ENCODE assay signal across 8 cellular contexts in the genomic region with DNA sequence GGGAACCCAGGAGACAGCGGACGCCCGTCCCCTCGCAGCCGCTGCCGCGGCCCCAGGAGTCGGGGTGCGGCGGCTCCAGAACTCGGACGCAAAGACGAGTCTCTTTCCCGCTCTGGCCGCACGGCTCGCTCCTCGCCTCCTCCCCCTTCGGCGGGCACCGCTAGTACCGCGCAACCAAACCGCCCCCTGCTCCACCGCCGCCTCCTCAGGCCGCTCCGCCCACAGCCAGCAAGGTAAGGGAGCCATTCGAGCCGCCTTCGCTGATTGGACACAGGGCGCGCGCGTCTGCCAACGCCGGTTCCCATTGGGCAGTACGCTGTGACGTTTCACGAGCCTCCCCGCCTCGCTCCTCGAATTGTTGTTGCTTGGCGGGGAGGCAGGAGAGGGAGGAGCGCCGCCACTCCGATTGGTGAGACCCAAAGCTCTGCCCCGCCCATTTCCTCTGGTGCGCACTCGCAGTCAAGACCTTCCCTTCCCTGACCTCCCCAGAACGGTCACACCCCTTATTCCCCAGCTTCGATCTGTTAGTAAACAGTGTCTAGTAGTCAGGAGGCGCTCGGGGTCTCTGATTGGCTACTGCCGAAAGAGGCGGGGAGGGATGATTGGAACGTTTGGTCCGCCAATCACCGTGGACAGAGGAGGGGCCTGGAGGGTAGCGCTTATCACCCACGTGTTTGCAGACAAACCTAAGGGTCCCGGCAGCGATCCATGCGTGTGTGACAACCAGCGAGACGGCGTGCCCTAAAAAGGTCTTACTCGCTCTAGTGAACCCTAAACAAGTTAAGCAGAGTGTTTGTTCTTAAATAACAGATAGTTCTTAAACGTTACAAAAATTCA. TPM values are rescaled to one million over a fixed set of nuclear protein-coding genes. Genes with fewer than 3 reads are reported as not detected.
DNase-seq lines count a peak whose midpoint lies in the region; ATAC-seq and TF ChIP-seq lines count a peak whose summit lies in the region.

A gene (minus strand): TSS at position 170 of the 837 bp plus-strand sequence. CDS start 207 bp downstream, outside the sequence.

- peak; percentile 90 for TF ChIP-seq POLR2A in breast epithelium (IDR thresholded peaks at IDR 0.05)

- H2AFZ ChIP-seq in ACC112 (ENCODE audit: low read length, unreplicated experiment), result peak within 1 kb of the TSS; percentile 98

- H3K36me3 ChIP-seq in ACC112 (ENCODE audit: insufficient read depth, low read length) (no peaks in the 10 kb centered on the region), breast epithelium (no peaks in the 10 kb centered on the region), skeletal muscle tissue (ENCODE audit: control insufficient read depth in 3 of 3, insufficient read depth in 3 of 3, low read length in 3 of 3) (no peaks in the 10 kb centered on the region)

- no peaks in the 10 kb centered on the region for H3K79me2 ChIP-seq in ACC112 (ENCODE audit: control insufficient read depth, insufficient read depth, low read length, unreplicated experiment)

- peak; percentile 93 for DNase-seq in NCI-H2196 treated with DMSO at 0.1 percent for 48 hours (lab: John Stamatoyannopoulos, UW; ENCODE audit: unreplicated experiment)
- DNase-seq in breast epithelium (ENCODE audit: low spot score in 2 of 2), result peak; percentile 100

- H3K4me3 ChIP-seq in ACC112 (ENCODE audit: low read depth, low read length) (peak within 1 kb of the TSS; percentile 98), breast epithelium (peak within 1 kb of the TSS; percentile 78 to 96 (median 90)), iPS-18c (ENCODE audit: insufficient read depth, low read depth, low read length) (peak within 1 kb of the TSS; percentile 93), skeletal muscle tissue (ENCODE audit: low read length in 3 of 3) (peak within 1 kb of the TSS; percentile 80 to 94 (median 94))

- H3K4me1 ChIP-seq in ACC112 (ENCODE audit: control insufficient read depth, insufficient read depth, low read length, unreplicated experiment), result peaks cover 8% of the 10 kb centered on the region
- H3K4me1 ChIP-seq in breast epithelium, result peaks cover 0 to 3% of the 10 kb centered on the region in 2 donors
- peaks cover 15 to 19% (median 16%) of the 10 kb centered on the region in 3 donors for H3K4me1 ChIP-seq in skeletal muscle tissue (ENCODE audit: control insufficient read depth in 3 of 3, insufficient read depth in 3 of 3, low read length in 3 of 3)

- H3K27ac ChIP-seq in ACC112 (ENCODE audit: low read depth, low read length) (peak within 1 kb of the TSS; percentile 87), VCaP (peak within 1 kb of the TSS; percentile 87), breast epithelium (peak within 1 kb of the TSS; percentile 97 to 98), skeletal muscle tissue (ENCODE audit: low read depth, low read length) (peak within 1 kb of the TSS; percentile 93)

- no peak for TF ChIP-seq CTCF in VCaP (conservative IDR thresholded peaks at IDR 0.05)
- TF ChIP-seq CTCF in breast epithelium (IDR thresholded peaks at IDR 0.05), result peak; percentile 7 to 68 (median 46)

- no peaks in the 10 kb centered on the region for H3K27me3 ChIP-seq in ACC112 (ENCODE audit: insufficient read depth, low read length)
- H3K27me3 ChIP-seq in breast epithelium, result no peaks in the 10 kb centered on the region
- H3K27me3 ChIP-seq in skeletal muscle tissue (ENCODE audit: control insufficient read depth in 3 of 3, insufficient read depth in 3 of 3, low read length in 3 of 3), result no peaks in the 10 kb centered on the region

- peak within 1 kb of the TSS; percentile 77 to 91 (median 90) for H3K9ac ChIP-seq in skeletal muscle tissue (ENCODE audit: low read depth in 1 of 3, low read length in 3 of 3)

- intact Hi-C loops in breast epithelium (cut with DNase I; ENCODE audit: low total_unique reads), result no loop called here

- ATAC-seq in GM18870 (IDR thresholded peaks at IDR 0.05; ENCODE audit: unreplicated experiment), result peak; percentile 92
- peak; percentile 84 for ATAC-seq in HG03135 (IDR thresholded peaks at IDR 0.05; ENCODE audit: unreplicated experiment)

- H3K9me3 ChIP-seq in breast epithelium (no peaks in the 10 kb centered on the region), iPS-18c (ENCODE audit: control insufficient read depth, insufficient read depth, low read length) (no peaks in the 10 kb centered on the region), skeletal muscle tissue (ENCODE audit: control insufficient read depth in 3 of 3, low read length in 3 of 3) (no peaks in the 10 kb centered on the region)

RNA-seq across cellular contexts. Expression of the gene that starts here (rescaled TPM):
- total RNA-seq in breast epithelium (10 to 100 TPM in 2 of 3 donors, 1 to 10 TPM in 1; 4.8 to 19.2 (median 11.8) TPM), skeletal muscle tissue (3.1 TPM)

Comparison
In these comparisons a context has a peak if more than half of its experiments do, and no peak if none do; other contexts are left out.
1. Peak in every context shown above with its lines: DNase-seq, ATAC-seq, H3K4me3 ChIP-seq and H3K27ac ChIP-seq.